ENCODE assay signal across 10 cellular contexts in the genomic region with DNA sequence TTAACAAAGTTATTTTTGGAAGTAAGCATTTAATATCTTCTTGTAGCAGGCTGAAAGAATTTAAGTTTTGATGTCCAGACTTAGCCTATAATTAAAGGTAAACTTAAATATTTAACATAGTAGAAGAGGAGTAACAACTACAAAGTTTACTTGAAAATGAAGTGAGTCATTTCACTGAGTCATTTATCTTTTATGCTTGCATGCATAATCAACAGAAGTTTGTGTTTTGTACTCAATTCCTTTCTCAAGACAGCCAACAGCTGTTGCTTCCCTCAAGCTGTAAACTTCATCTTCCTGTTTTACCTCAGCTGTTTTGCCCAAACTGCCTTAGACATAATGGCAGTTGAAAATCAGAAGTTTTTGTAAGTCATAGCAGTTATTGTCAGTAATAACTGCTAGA. TPM values are rescaled to one million over a fixed set of nuclear protein-coding genes. Genes with fewer than 3 reads are reported as not detected.
A peak's percentile ranks its signal among the peaks of the same experiment; 100 is the strongest.
DNase-seq lines count a peak whose midpoint lies in the region; ATAC-seq and TF ChIP-seq lines count a peak whose summit lies in the region.
"Had no signal": no experiment of that assay in that cellular context is flagged by ENCODE, and none has a peak within 500 bp of the region (broad histone marks: within the 10 kb centered on the region; RNA-seq: fewer than 3 reads in every experiment).

No MANE protein-coding gene starts in this region.

- H3K23me2 ChIP-seq in H9 (ENCODE audit: insufficient read length, low read depth, low read length, poor library complexity, severe bottlenecking): no peaks in the 10 kb centered on the region

- peak overlapping the region; percentile 73 for H3K56ac ChIP-seq in IMR-90 (ENCODE audit: extremely low read depth, insufficient read depth, low read length)
- no peak overlapping the region for H3K56ac ChIP-seq in H9 (ENCODE audit: insufficient read length, low read depth, low read length)

- H2BK12ac ChIP-seq in H9 (ENCODE audit: insufficient read length, low read depth, low read length): no peak overlapping the region

- no peak for TF ChIP-seq CTCF in IMR-90 (conservative IDR thresholded peaks at IDR 0.05; ENCODE audit: low read depth, low read length)
- no peak for TF ChIP-seq CTCF in hepatocyte (IDR thresholded peaks at IDR 0.05; ENCODE audit: poor library complexity)
- no peak for TF ChIP-seq CTCF in H9 (conservative IDR thresholded peaks at IDR 0.05)

- no peaks in the 10 kb centered on the region for H3K79me2 ChIP-seq in hepatocyte
- no peaks in the 10 kb centered on the region for H3K79me2 ChIP-seq in H9 (ENCODE audit: insufficient read depth, low read length)

- H3K4ac ChIP-seq in IMR-90 (ENCODE audit: low read depth, low read length): peak overlapping the region; percentile 23; the same call in 1 of the 2 replicates
- no peak overlapping the region for H3K4ac ChIP-seq in H9 (ENCODE audit: low read depth, low read length)

- peak overlapping the region; percentile 90 for H2BK120ac ChIP-seq in IMR-90 (ENCODE audit: low read depth, low read length)
- H2BK120ac ChIP-seq in H9 (ENCODE audit: low read depth, low read length, poor library complexity, severe bottlenecking): no peak overlapping the region

- H3T11ph ChIP-seq in H9 (ENCODE audit: low read length): no peak overlapping the region

- CTCF ChIA-PET in IMR-90 (lab: Yijun Ruan, JAX): no interaction called here

- no peak overlapping the region for H3K4me3 Mint-ChIP-seq in H9

- H3K18ac ChIP-seq in IMR-90 (ENCODE audit: low read depth, low read length) (peak overlapping the region; percentile 75; the same call in 1 of the 2 replicates), H9 (ENCODE audit: insufficient read length, low read depth, low read length) (no peak overlapping the region)

- no peaks in the 10 kb centered on the region for H4K20me1 ChIP-seq in IMR-90 (ENCODE audit: insufficient read depth, low read length)
- H4K20me1 ChIP-seq in hepatocyte (ENCODE audit: insufficient read depth, poor library complexity, severe bottlenecking): no peaks in the 10 kb centered on the region
- H4K20me1 ChIP-seq in H9 (ENCODE audit: control insufficient read depth, insufficient read depth, insufficient read length): no peaks in the 10 kb centered on the region

- no TSS peak for BruUV-seq in IMR-90 (replicated peaks; lab: Mats Ljungman, UMichigan)

- peak overlapping the region; percentile 83 for H2BK20ac ChIP-seq in IMR-90 (ENCODE audit: low read depth, low read length)
- H2BK20ac ChIP-seq in H9 (ENCODE audit: low read depth, low read length, poor library complexity, severe bottlenecking): no peak overlapping the region

- H3K27ac ChIP-seq in IMR-90 (ENCODE audit: insufficient read depth, low read length) (peak overlapping the region; percentile 26; the same call in 1 of the 2 replicates), hepatocyte (peak overlapping the region; percentile 14), urinary bladder (ENCODE audit: low read depth) (peak overlapping the region; percentile 50), H9 (ENCODE audit: insufficient read length, low read depth, low read length) (no peak overlapping the region)
- H3K27ac ChIP-seq: prostate gland had no signal

- peak overlapping the region; percentile 27; the same call in 1 of the 3 replicates for H2BK15ac ChIP-seq in IMR-90 (ENCODE audit: low read depth, low read length)
- no peak overlapping the region for H2BK15ac ChIP-seq in H9 (ENCODE audit: low read depth, low read length)

- H3K36me3 Mint-ChIP-seq in H9 (ENCODE audit: insufficient read depth in 1 of 3, low read depth in 3 of 3): peaks cover 0 to 13% (median 7%) of the 10 kb centered on the region in 3 experiments; a peak in 4 of 7 replicates

- peak overlapping the region in 1 of 3 experiments; percentile 28; a peak in 1 of 7 replicates for H3K27ac Mint-ChIP-seq in H9

- dilution Hi-C loops in IMR-90 (cut with HindIII; ENCODE audit: low sequenced_read_pairs, unreplicated experiment): no loop called here

- POLR2A ChIA-PET in IMR-90 (lab: Charles Lee; ENCODE audit: unreplicated experiment): no interaction called here

- DNase-seq in IMR-90 (peak; percentile 93), adipocyte (ENCODE audit: low read depth) (peak; percentile 71), hepatocyte (ENCODE audit: low spot score) (no peak), H9 (no peak), H7 (no peak), UCSD-AML1 (lab: John Stamatoyannopoulos, UW; ENCODE audit: unreplicated experiment) (no peak)
- DNase-seq: NCI-H526 had no signal

- no peak for TF ChIP-seq POLR2A in IMR-90 (IDR thresholded peaks at IDR 0.05; ENCODE audit: low read depth, low read length)

- in situ Hi-C loops in IMR-90 (cut with MboI; ENCODE audit: low sequenced_read_pairs): no loop called here

- H2AK5ac ChIP-seq in IMR-90 (ENCODE audit: low read depth, low read length) (peak overlapping the region; percentile 37), H9 (ENCODE audit: insufficient read length, low read length) (no peak overlapping the region)

- H3K36me3 ChIP-seq in IMR-90 (ENCODE audit: control insufficient read depth, insufficient read depth, low read length) (no peaks in the 10 kb centered on the region), adipocyte (ENCODE audit: control insufficient read depth, insufficient read depth, low read length, severe bottlenecking) (no peaks in the 10 kb centered on the region), hepatocyte (replicated peaks; ENCODE audit: insufficient read depth, low read depth) (no peaks in the 10 kb centered on the region), urinary bladder (ENCODE audit: insufficient read depth) (no peaks in the 10 kb centered on the region), H7 (replicated peaks; ENCODE audit: control insufficient read depth, insufficient read depth, low read length) (no peaks in the 10 kb centered on the region)
- H3K36me3 ChIP-seq: prostate gland had no signal

- H3K9me3 Mint-ChIP-seq in H9: peaks cover 0 to 3% of the 10 kb centered on the region in 2 experiments; a peak in 2 of 5 replicates

- peaks cover 2% of the 10 kb centered on the region; the same call in 1 of the 2 replicates for H3K27me3 Mint-ChIP-seq in H9 (ENCODE audit: low read depth)

- peak overlapping the region; percentile 63; the same call in 1 of the 2 replicates for H4K91ac ChIP-seq in IMR-90 (ENCODE audit: insufficient read depth, low read depth, low read length)
- H4K91ac ChIP-seq in H9 (ENCODE audit: insufficient read length, low read depth, low read length): no peak overlapping the region

- H3K4me2 ChIP-seq in IMR-90 (ENCODE audit: low read depth, low read length) (no peak overlapping the region; the same call in 1 of the 2 replicates), hepatocyte (no peak overlapping the region), H9 (ENCODE audit: insufficient read depth, insufficient read length, low read length) (no peak overlapping the region)

- H3K9ac ChIP-seq in IMR-90 (ENCODE audit: low read depth, low read length) (no peak overlapping the region; the same call in 1 of the 2 replicates), adipocyte (ENCODE audit: low read length) (no peak overlapping the region), H9 (ENCODE audit: extremely low read depth, insufficient read length, low read length) (no peak overlapping the region)

- H3K4me3 ChIP-seq in IMR-90 (ENCODE audit: insufficient read depth, low read depth, low read length) (no peak overlapping the region), adipocyte (ENCODE audit: low read length) (peak overlapping the region; percentile 48), hepatocyte (no peak overlapping the region), urinary bladder (ENCODE audit: low read depth, low read length) (no peak overlapping the region), H7 (ENCODE audit: insufficient read depth, low read depth, low read length) (no peak overlapping the region)
- H3K4me3 ChIP-seq: prostate gland had no signal

- H2BK5ac ChIP-seq in IMR-90 (ENCODE audit: low read depth, low read length, poor library complexity, severe bottlenecking): peak overlapping the region; percentile 95
- H2BK5ac ChIP-seq in H9 (ENCODE audit: insufficient read length, low read length): no peak overlapping the region

- H2AFZ ChIP-seq in IMR-90 (replicated peaks; ENCODE audit: low read length, poor library complexity) (no peak overlapping the region), hepatocyte (no peak overlapping the region), H9 (ENCODE audit: low read length) (no peak overlapping the region)

- no peaks in the 10 kb centered on the region for H3K27me3 ChIP-seq in IMR-90 (ENCODE audit: control insufficient read depth, insufficient read depth, low read length)
- no peaks in the 10 kb centered on the region for H3K27me3 ChIP-seq in adipocyte (replicated peaks; ENCODE audit: control insufficient read depth, insufficient read depth, low read length)
- no peaks in the 10 kb centered on the region for H3K27me3 ChIP-seq in hepatocyte
- H3K27me3 ChIP-seq in H9 (ENCODE audit: insufficient read depth, low read length): no peaks in the 10 kb centered on the region
- no peaks in the 10 kb centered on the region for H3K27me3 ChIP-seq in H7 (ENCODE audit: control insufficient read depth, insufficient read depth, low read length)

- ATAC-seq in IMR-90 (ENCODE audit: low read depth): peak; percentile 75

- no peak overlapping the region for H2AK9ac ChIP-seq in IMR-90 (replicated peaks; ENCODE audit: low read depth, low read length, poor library complexity)

- H4K8ac ChIP-seq in IMR-90 (ENCODE audit: low read depth in 2 of 2, low read length in 2 of 2): peak overlapping the region in 1 of 2 experiments; percentile 78; a peak in 2 of 4 replicates
- no peak overlapping the region for H4K8ac ChIP-seq in H9 (replicated peaks; ENCODE audit: insufficient read length, low read depth, low read length)

- peaks cover 2% of the 10 kb centered on the region for H3K9me1 ChIP-seq in IMR-90 (ENCODE audit: insufficient read depth, low read length)

- peaks cover 14% of the 10 kb centered on the region for H3K4me1 ChIP-seq in IMR-90 (ENCODE audit: control insufficient read depth, insufficient read depth, low read length)
- H3K4me1 ChIP-seq in adipocyte (ENCODE audit: control insufficient read depth, insufficient read depth, low read length): peaks cover 32% of the 10 kb centered on the region
- peaks cover 6% of the 10 kb centered on the region for H3K4me1 ChIP-seq in hepatocyte (ENCODE audit: insufficient read depth)
- H3K4me1 ChIP-seq in urinary bladder (ENCODE audit: insufficient read depth): peaks cover 1% of the 10 kb centered on the region
- no peaks in the 10 kb centered on the region; the same call in 1 of the 2 replicates for H3K4me1 ChIP-seq in H9 (ENCODE audit: insufficient read depth, low read length)
- H3K4me1 ChIP-seq: prostate gland had no signal

- H3K79me1 ChIP-seq in IMR-90 (ENCODE audit: low read depth in 1 of 2, low read length in 2 of 2) (no peaks in the 10 kb centered on the region), H9 (ENCODE audit: insufficient read depth, low read depth, low read length, poor library complexity, severe bottlenecking) (no peaks in the 10 kb centered on the region)

- H3K4me1 Mint-ChIP-seq in H9: peaks cover 16 to 26% of the 10 kb centered on the region in 2 experiments

- H4K5ac ChIP-seq in IMR-90 (ENCODE audit: low read depth, low read length) (peak overlapping the region; percentile 93; the same call in 1 of the 2 replicates), H9 (ENCODE audit: insufficient read length, low read depth, low read length) (no peak overlapping the region)

- H3K9me2 ChIP-seq in hepatocyte (replicated peaks; ENCODE audit: insufficient read depth): no peaks in the 10 kb centered on the region

- intact Hi-C loops in IMR-90 (cut with micrococcal nuclease): loop anchor here (1.0 to 5.0 kb wide), 2 partner anchors 11 to 57 kb away; a partner anchor contains a TSS

- H3K23ac ChIP-seq in IMR-90 (ENCODE audit: low read depth, low read length) (peak overlapping the region; percentile 36; the same call in 1 of the 2 replicates), H9 (ENCODE audit: insufficient read length, low read depth, low read length) (no peak overlapping the region)

- TF ChIP-seq RAD21 in IMR-90 (IDR thresholded peaks at IDR 0.05; ENCODE audit: low read length): no peak

- peak overlapping the region; percentile 51; the same call in 1 of the 2 replicates for H3K14ac ChIP-seq in IMR-90 (replicated peaks; ENCODE audit: low read depth, low read length)
- H3K14ac ChIP-seq in H9 (ENCODE audit: insufficient read depth, low read length): no peak overlapping the region

- H3K9me3 ChIP-seq in IMR-90 (ENCODE audit: control insufficient read depth, insufficient read depth, low read length) (no peaks in the 10 kb centered on the region), adipocyte (ENCODE audit: control insufficient read depth, low read length) (no peaks in the 10 kb centered on the region), hepatocyte (ENCODE audit: low read depth) (no peaks in the 10 kb centered on the region), H9 (ENCODE audit: control insufficient read depth, low read depth, low read length) (no peaks in the 10 kb centered on the region)
- H3K9me3 ChIP-seq: prostate gland had no signal

RNA-seq across cellular contexts. Expression of a gene that starts 58.0 kb away (rescaled TPM):
- under 0.01 and 0.28 TPM in 2 replicates for total RNA-seq in IMR-90 (2012; rRNA removed)
- polyA plus RNA-seq in IMR-90 (2012; rRNA removed): 0.07 and 0.09 TPM in 2 replicates
- 0.15 TPM in 1 of 2 replicates, not detected in the other for polyA plus RNA-seq in IMR-90 (2012; cell fraction: cytosol; rRNA removed)
- polyA plus RNA-seq in IMR-90 (2012; cell fraction: nucleus; rRNA removed; ENCODE audit: low replicate concordance): 0.07 and 0.19 TPM in 2 replicates
- 34.6 and 37.2 TPM in 2 replicates for total RNA-seq in hepatocyte
- polyA plus RNA-seq in hepatocyte: 16.9 and 18.3 TPM in 2 replicates
- 110 TPM for total RNA-seq in urinary bladder
- 28.2 TPM for polyA plus RNA-seq in urinary bladder
- total RNA-seq in H9 (2021): 6.6 TPM in 2 replicates
- 32.9 and 33.1 TPM in 2 replicates for total RNA-seq in H7 (2014; rRNA removed; shearing (Covaris generic))
- total RNA-seq: T-helper 2 cell treated with Interferon-gamma antibody and Interleukin-4, amounts not matched to agents 100 ng/mL and 5 ng/mL, for 36 hours had no signal

Comparison
In these comparisons a context has a peak if more than half of its experiments do, and no peak if none do; other contexts are left out.
1. DNase-seq: peak in IMR-90 (single experiment) and adipocyte (single experiment); none in hepatocyte (single experiment), H9 (single experiment), H7 (single experiment) and UCSD-AML1 (single experiment).